Comparison of ENCODE assay signal across 1 cellular context in the genomic region with DNA sequence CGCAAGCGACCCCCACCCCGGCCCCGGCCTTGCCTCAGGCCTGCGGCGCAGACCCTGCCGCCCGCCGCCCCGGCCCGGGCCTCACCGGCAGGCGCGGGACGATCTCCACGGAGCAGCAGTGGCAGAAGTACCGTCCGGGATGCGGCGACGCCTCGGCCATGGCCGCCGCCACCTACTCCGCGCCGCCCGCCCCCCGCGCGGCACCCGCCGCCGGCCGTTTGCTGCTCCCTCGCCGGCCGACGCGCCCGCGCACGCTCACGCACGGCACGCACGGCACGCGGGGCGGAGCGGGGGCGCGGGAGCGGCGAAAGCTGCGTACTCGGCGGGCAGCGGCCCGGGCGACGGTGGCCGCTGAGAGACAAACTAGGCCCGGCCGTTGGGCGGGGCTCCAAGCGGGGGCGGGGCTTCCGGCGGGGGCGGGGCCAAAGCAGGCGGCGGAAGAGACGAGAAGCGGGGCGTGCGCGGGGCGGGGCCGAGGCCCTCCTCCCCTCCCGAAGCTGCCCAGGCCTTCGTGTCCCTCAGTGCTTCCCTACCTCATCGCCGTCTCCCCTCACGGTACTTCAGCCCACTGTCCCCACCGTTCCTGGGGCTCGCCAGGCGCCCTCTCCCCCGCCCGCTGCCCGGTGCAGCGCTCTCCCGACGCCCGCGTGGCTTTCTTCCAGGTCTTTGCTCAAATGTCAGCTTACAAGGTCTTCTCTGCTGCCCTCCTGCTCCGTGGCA.
TF ChIP-seq lines count a peak whose summit lies in the region.

RNF126 (minus strand) TSS at position 253 of the 720 bp plus-strand sequence; CDS start at position 160, 93 bp downstream.

TF ChIP-seq in K562, 482 proteins besides CTCF, POLR2A, EP300 and RAD21 (continued from another document):
- TF ChIP-seq CEBPZ (IDR thresholded peaks at IDR 0.05; ENCODE audit: borderline replicate concordance, low read depth, low read length) (no peak), POLR2AphosphoS5 (IDR thresholded peaks at IDR 0.05; ENCODE audit: control insufficient read depth, insufficient read depth, low read depth, low read length) (0 out of 2 replicates have a peak, but pooled peaks have one; percentile 18), SMAD4 (CRISPR knock-in tag; conservative IDR thresholded peaks at IDR 0.05) (0 out of 2 replicates have a peak, but pooled peaks have one; percentile 57), HCFC1 (IDR thresholded peaks at IDR 0.05; ENCODE audit: low read depth, low read length) (peak; percentile 62), GATAD2B (IDR thresholded peaks at IDR 0.05; ENCODE audit: borderline replicate concordance) (peak; percentile 92), ERF (CRISPR knock-in tag; IDR thresholded peaks at IDR 0.05) (peak; percentile 42; the same call in 1 of the 2 replicates), SMARCA5 (IDR thresholded peaks at IDR 0.05) (no peak), CTBP1 (IDR thresholded peaks at IDR 0.05; ENCODE audit: borderline replicate concordance) (peak; percentile 70; the same call in 1 of the 2 replicates), CCNT2 (IDR thresholded peaks at IDR 0.05; ENCODE audit: borderline replicate concordance, extremely low read depth, insufficient read length, low read depth, low read length) (peak; percentile 78), ZNF3 (CRISPR knock-in tag; IDR thresholded peaks at IDR 0.05) (no peak), CREB1 (IDR thresholded peaks at IDR 0.05) (peak; percentile 53; the same call in 1 of the 2 replicates), CREB1 (CRISPR knock-in tag; IDR thresholded peaks at IDR 0.05) (no peak), ZBTB9 (CRISPR knock-in tag; IDR thresholded peaks at IDR 0.05) (0 out of 2 replicates have a peak, but pooled peaks have one; percentile 41), ZBTB33 (CRISPR knock-in tag; IDR thresholded peaks at IDR 0.05) (peak; percentile 95), POLR2B (IDR thresholded peaks at IDR 0.05; ENCODE audit: low read depth, partially characterized antibody) (peak; percentile 22), CXXC5 (CRISPR knock-in tag; IDR thresholded peaks at IDR 0.05) (peak; percentile 99), ZNF174 (CRISPR knock-in tag; IDR thresholded peaks at IDR 0.05) (no peak), HNRNPL (IDR thresholded peaks at IDR 0.05; ENCODE audit: low read depth, low read length) (no peak), ZNF263 (CRISPR knock-in tag; IDR thresholded peaks at IDR 0.05; ENCODE audit: borderline replicate concordance) (peak; percentile 26; the same call in 1 of the 2 replicates), YY1 (IDR thresholded peaks at IDR 0.05; ENCODE audit: borderline replicate concordance in 1 of 3, control insufficient read depth in 1 of 3, extremely low read depth in 1 of 3, insufficient read depth in 3 of 3, insufficient read length in 1 of 3, insufficient replicate concordance in 2 of 3, low read depth in 1 of 3, low read length in 2 of 3) (peak; percentile 49 to 78 (median 77)), NFIC (IDR thresholded peaks at IDR 0.05) (0 out of 2 replicates have a peak, but pooled peaks have one; percentile 23), BRCA1 (IDR thresholded peaks at IDR 0.05) (no peak), BRCA1 (CRISPR knock-in tag; IDR thresholded peaks at IDR 0.05) (no peak), NFE2 (IDR thresholded peaks at IDR 0.05; ENCODE audit: low read depth) (no peak), ZNF282 (CRISPR knock-in tag; IDR thresholded peaks at IDR 0.05) (0 out of 2 replicates have a peak, but pooled peaks have one; percentile 33), POU5F1 (IDR thresholded peaks at IDR 0.05; ENCODE audit: borderline replicate concordance, low read depth, low read length, partially characterized antibody) (peak; percentile 74), ETV1 (tag; conservative IDR thresholded peaks at IDR 0.05; ENCODE audit: low read depth) (no peak), RBM25 (IDR thresholded peaks at IDR 0.05; ENCODE audit: low read depth, low read length, severe bottlenecking) (no peak), SP1 (CRISPR knock-in tag; IDR thresholded peaks at IDR 0.05) (peak; percentile 75), CHD1 (IDR thresholded peaks at IDR 0.05; ENCODE audit: low read length) (peak; percentile 80), KLF1 (tag; IDR thresholded peaks at IDR 0.05) (no peak), KLF16 (IDR thresholded peaks at IDR 0.05) (0 out of 2 replicates have a peak, but pooled peaks have one; percentile 22), CBX1 (IDR thresholded peaks at IDR 0.05; ENCODE audit: low read depth) (peak; percentile 66; the same call in 1 of the 2 replicates), STAT5B (CRISPR knock-in tag; IDR thresholded peaks at IDR 0.05) (no peak)
- TF ChIP-seq, protein P1, sequence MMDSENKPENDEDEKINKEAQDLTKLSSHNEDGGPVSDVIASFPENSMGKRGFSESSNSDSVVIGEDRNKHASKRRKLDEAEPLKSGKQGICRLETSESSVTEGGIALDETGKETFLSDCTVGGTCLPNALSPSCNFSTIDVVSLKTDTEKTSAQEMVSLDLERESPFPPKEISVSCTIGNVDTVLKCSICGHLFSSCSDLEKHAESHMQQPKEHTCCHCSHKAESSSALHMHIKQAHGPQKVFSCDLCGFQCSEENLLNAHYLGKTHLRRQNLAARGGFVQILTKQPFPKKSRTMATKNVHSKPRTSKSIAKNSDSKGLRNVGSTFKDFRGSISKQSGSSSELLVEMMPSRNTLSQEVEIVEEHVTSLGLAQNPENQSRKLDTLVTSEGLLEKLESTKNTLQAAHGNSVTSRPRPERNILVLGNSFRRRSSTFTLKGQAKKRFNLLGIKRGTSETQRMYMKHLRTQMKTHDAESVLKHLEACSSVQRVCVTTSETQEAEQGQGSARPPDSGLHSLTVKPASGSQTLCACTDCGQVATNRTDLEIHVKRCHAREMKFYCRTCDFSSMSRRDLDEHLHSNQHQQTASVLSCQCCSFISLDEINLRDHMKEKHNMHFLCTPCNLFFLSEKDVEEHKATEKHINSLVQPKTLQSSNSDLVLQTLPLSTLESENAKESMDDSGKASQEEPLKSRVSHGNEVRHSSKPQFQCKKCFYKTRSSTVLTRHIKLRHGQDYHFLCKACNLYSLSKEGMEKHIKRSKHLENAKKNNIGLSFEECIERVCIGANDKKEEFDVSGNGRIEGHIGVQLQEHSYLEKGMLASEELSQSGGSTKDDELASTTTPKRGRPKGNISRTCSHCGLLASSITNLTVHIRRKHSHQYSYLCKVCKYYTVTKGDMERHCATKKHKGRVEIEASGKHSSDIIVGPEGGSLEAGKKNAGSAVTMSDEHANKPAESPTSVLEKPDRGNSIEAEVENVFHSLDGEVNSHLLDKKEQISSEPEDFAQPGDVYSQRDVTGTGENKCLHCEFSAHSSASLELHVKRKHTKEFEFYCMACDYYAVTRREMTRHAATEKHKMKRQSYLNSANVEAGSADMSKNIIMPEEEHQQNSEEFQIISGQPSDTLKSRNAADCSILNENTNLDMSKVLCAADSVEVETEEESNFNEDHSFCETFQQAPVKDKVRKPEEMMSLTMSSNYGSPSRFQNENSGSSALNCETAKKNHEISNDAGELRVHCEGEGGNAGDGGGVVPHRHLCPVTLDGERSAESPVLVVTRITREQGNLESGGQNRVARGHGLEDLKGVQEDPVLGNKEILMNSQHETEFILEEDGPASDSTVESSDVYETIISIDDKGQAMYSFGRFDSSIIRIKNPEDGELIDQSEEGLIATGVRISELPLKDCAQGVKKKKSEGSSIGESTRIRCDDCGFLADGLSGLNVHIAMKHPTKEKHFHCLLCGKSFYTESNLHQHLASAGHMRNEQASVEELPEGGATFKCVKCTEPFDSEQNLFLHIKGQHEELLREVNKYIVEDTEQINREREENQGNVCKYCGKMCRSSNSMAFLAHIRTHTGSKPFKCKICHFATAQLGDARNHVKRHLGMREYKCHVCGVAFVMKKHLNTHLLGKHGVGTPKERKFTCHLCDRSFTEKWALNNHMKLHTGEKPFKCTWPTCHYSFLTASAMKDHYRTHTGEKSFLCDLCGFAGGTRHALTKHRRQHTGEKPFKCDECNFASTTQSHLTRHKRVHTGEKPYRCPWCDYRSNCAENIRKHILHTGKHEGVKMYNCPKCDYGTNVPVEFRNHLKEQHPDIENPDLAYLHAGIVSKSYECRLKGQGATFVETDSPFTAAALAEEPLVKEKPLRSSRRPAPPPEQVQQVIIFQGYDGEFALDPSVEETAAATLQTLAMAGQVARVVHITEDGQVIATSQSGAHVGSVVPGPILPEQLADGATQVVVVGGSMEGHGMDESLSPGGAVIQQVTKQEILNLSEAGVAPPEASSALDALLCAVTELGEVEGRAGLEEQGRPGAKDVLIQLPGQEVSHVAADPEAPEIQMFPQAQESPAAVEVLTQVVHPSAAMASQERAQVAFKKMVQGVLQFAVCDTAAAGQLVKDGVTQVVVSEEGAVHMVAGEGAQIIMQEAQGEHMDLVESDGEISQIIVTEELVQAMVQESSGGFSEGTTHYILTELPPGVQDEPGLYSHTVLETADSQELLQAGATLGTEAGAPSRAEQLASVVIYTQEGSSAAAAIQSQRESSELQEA (IDR thresholded peaks at IDR 0.05; ENCODE audit: low read depth), result peak; percentile 82
